Comparison of ENCODE assay signal across 21 cellular contexts in genomic region chrX:124042042-124042441, GRCh38.
"Had no signal": no experiment of that assay in that cellular context is flagged by ENCODE, and none has a peak within 500 bp of the region (broad histone marks: within the 10 kb centered on the region; RNA-seq: fewer than 3 reads in every experiment).

No MANE protein-coding gene starts in this region.

- H3K36me3 ChIP-seq: thoracic aorta had no signal

- H3K27me3 Mint-ChIP-seq: activated naive CD8-positive, alpha-beta T cell treated with anti-CD3 and anti-CD28 coated beads for 36 hours; effector memory CD8-positive, alpha-beta T cell; stimulated activated memory B cell treated with anti-CD40 and anti-IgM and Interleukin-4, amounts not matched to agents 10 μg/mL and 1 μg/mL and 100 μg/mL, for 72 hours had no signal

- ATAC-seq: effector memory CD8-positive, alpha-beta T cell; sciatic nerve; stimulated activated memory B cell treated with anti-CD40 and anti-IgM and Interleukin-4, amounts not matched to agents 10 μg/mL and 1 μg/mL and 100 μg/mL, for 72 hours; upper lobe of right lung had no signal

- DNase-seq: activated CD4-positive, alpha-beta T cell treated with anti-CD3 and anti-CD28 coated beads for 4 hours; activated gamma-delta T cell; activated naive CD8-positive, alpha-beta T cell treated with anti-CD3 and anti-CD28 coated beads for 36 hours; amygdala; dermis blood vessel endothelial cell; effector memory CD8-positive, alpha-beta T cell; esophagus squamous epithelium; foreskin fibroblast; mesenchymal stem cell; nucleus accumbens; stimulated activated CD4-positive, alpha-beta T cell treated with anti-CD3 and anti-CD28 coated beads, Interleukin-4, amount 100 ng/mL, for 1 hour; upper lobe of right lung; WERI-Rb-1 had no signal

- H3K4me3 Mint-ChIP-seq: activated naive CD8-positive, alpha-beta T cell treated with anti-CD3 and anti-CD28 coated beads for 36 hours; effector memory CD8-positive, alpha-beta T cell; nephron; stimulated activated memory B cell treated with anti-CD40 and anti-IgM and Interleukin-4, amounts not matched to agents 10 μg/mL and 1 μg/mL and 100 μg/mL, for 72 hours had no signal

- H3K9me3 ChIP-seq: esophagus squamous epithelium, thoracic aorta, upper lobe of right lung had no signal

- H3K9me3 Mint-ChIP-seq: activated naive CD8-positive, alpha-beta T cell treated with anti-CD3 and anti-CD28 coated beads for 36 hours; effector memory CD8-positive, alpha-beta T cell; nephron; stimulated activated memory B cell treated with anti-CD40 and anti-IgM and Interleukin-4, amounts not matched to agents 10 μg/mL and 1 μg/mL and 100 μg/mL, for 72 hours had no signal

- H3K27ac Mint-ChIP-seq: nephron; stimulated activated memory B cell treated with anti-CD40 and anti-IgM and Interleukin-4, amounts not matched to agents 10 μg/mL and 1 μg/mL and 100 μg/mL, for 72 hours had no signal

- H3K27ac ChIP-seq: cardiac muscle cell, esophagus squamous epithelium, hepatocyte, SK-N-MC, thoracic aorta, upper lobe of right lung, WERI-Rb-1 had no signal

- H3K4me3 ChIP-seq: cardiac muscle cell, esophagus squamous epithelium, hepatocyte, SK-N-MC, smooth muscle cell, thoracic aorta, upper lobe of right lung had no signal

- H3K27me3 ChIP-seq: cardiac muscle cell, esophagus squamous epithelium, hepatocyte, upper lobe of right lung had no signal

- H2AFZ ChIP-seq: hepatocyte had no signal

- H3K4me1 ChIP-seq: esophagus squamous epithelium, upper lobe of right lung had no signal

- H3K4me2 ChIP-seq: hepatocyte, smooth muscle cell had no signal

- H3K4me1 Mint-ChIP-seq: nephron; stimulated activated memory B cell treated with anti-CD40 and anti-IgM and Interleukin-4, amounts not matched to agents 10 μg/mL and 1 μg/mL and 100 μg/mL, for 72 hours had no signal
